ENCODE assay signal across 19 cellular contexts in genomic region chr12:56758728-56759269, GRCh38. TPM values are rescaled to one million over a fixed set of nuclear protein-coding genes. Genes with fewer than 3 reads are reported as not detected.
DNase-seq lines count a peak whose midpoint lies in the region; ATAC-seq, FAIRE-seq and TF ChIP-seq lines count a peak whose summit lies in the region.
"Had no signal": no experiment of that assay in that cellular context is flagged by ENCODE, and none has a peak within 500 bp of the region (broad histone marks: within the 10 kb centered on the region; RNA-seq: fewer than 3 reads in every experiment).

No MANE protein-coding gene starts in this region.

- H3K9me3 ChIP-seq in prostate gland = no peaks in the 10 kb centered on the region

- in situ Hi-C loops in Caki2 (cut with HindIII; ENCODE audit: low pct_unique_long_range_greater_than_20kb, low sequenced_read_pairs) = no loop called here

- no peaks in the 10 kb centered on the region for H3K4me1 ChIP-seq in prostate gland (replicated peaks)

- intact Hi-C loops in prostate gland (cut with DNase I) = loop anchor here (10.0 kb wide), 1 partner anchor 306 kb away; no protein-coding TSS in a partner anchor
- intact Hi-C loops in Right ventricle myocardium superior (cut with DNase I) = loop anchor here (10.0 kb wide), 2 partner anchors 306 to 356 kb away; partner anchors contain the start of gene STAT6

- no peaks in the 10 kb centered on the region for H3K27me3 ChIP-seq in prostate gland (replicated peaks; ENCODE audit: insufficient read depth)

- no peak for FAIRE-seq in GM12891 (lab: Jason Lieb, UNC)
- FAIRE-seq: G401.6 had no signal

- peak; percentile 12 for DNase-seq in Caki2 (ENCODE audit: low read depth)
- peak; percentile 42 for DNase-seq in fibroblast of villous mesenchyme (ENCODE audit: low read depth)
- no peak for DNase-seq in prostate gland (ENCODE audit: low spot score)
- DNase-seq in Right ventricle myocardium superior = no peak
- DNase-seq in GDM1 (lab: John Stamatoyannopoulos, UW) = no peak
- no peak for DNase-seq in GM12891 (ENCODE audit: insufficient read length, low spot score)
- DNase-seq: H9, KBM-7, MV-4-11, NCI-H1417, NCI-H187 treated with DMSO at 0.1 percent for 48 hours, NCI-H226, NCI-H524 treated with DMSO at 0.1 percent for 48 hours, PC-3, RPMI8226, SIG-M5 had no signal

- WGBS in prostate gland = 83% methylated on average over 3 of the region's 3 CpGs

- H3K4me3 ChIP-seq in fibroblast of villous mesenchyme (ENCODE audit: low read depth, low read length) = no peak overlapping the region
- H3K4me3 ChIP-seq in prostate gland = no peak overlapping the region

- H3K27ac ChIP-seq in VCaP (peak overlapping the region; percentile 99), prostate gland (peak overlapping the region; percentile 54 to 85)

- TF ChIP-seq CTCF in VCaP (conservative IDR thresholded peaks at IDR 0.05) = no peak
- no peak for TF ChIP-seq CTCF in fibroblast of villous mesenchyme (IDR thresholded peaks at IDR 0.05; ENCODE audit: insufficient read depth, low read depth, low read length)
- TF ChIP-seq CTCF in prostate gland (IDR thresholded peaks at IDR 0.05) = no peak

- ATAC-seq in Right ventricle myocardium superior (ENCODE audit: poor library complexity) = no peak
- ATAC-seq: PC-3, SK-N-SH treated with all-trans-retinoic acid at 6 μM for 48 hours had no signal

- no peaks in the 10 kb centered on the region for H3K36me3 ChIP-seq in prostate gland

- TF ChIP-seq POLR2A in prostate gland (IDR thresholded peaks at IDR 0.05) (no peak), GM12891 (IDR thresholded peaks at IDR 0.05; ENCODE audit: low read depth, low read length) (no peak)

TF ChIP-seq in GM12891, 5 proteins besides CTCF, POLR2A, EP300 and RAD21:
- TF ChIP-seq SPI1 (IDR thresholded peaks at IDR 0.05; ENCODE audit: low read depth, low read length) (no peak), TAF1 (IDR thresholded peaks at IDR 0.05; ENCODE audit: low read depth, low read length) (no peak), POLR2AphosphoS5 (IDR thresholded peaks at IDR 0.05; ENCODE audit: low read depth, low read length) (no peak), PAX5 (IDR thresholded peaks at IDR 0.05; ENCODE audit: insufficient read depth, low read length, severe bottlenecking) (no peak)

RNA-seq across cellular contexts. Expression of gene HSD17B6, which starts 4.3 kb away (rescaled TPM):
- total RNA-seq in Caki2 (2014; rRNA removed; shearing (Covaris generic); ENCODE audit: low replicate concordance) = 0.61 and 2.9 TPM in 2 replicates
- total RNA-seq in fibroblast of villous mesenchyme (3.5 and 4.2 TPM in 2 replicates), prostate gland (10 to 100 TPM; 25.4 to 36.4 TPM), Right ventricle myocardium superior (0.51 TPM)
- polyA plus RNA-seq in GM12891 (2012; ENCODE audit: low read depth, missing spikeins) = 0.47 TPM

RNA-seq across cellular contexts. Expression of gene PRIM1, which starts 6.7 kb away (rescaled TPM):
- 18.7 and 26.0 TPM in 2 replicates for total RNA-seq in Caki2 (2014; rRNA removed; shearing (Covaris generic); ENCODE audit: low replicate concordance)
- total RNA-seq in fibroblast of villous mesenchyme (6.4 and 10.8 TPM in 2 replicates), prostate gland (10 to 100 TPM in 1 of 2 donors, 1 to 10 TPM in 1; 9.0 to 14.5 TPM), Right ventricle myocardium superior (3.6 TPM)
- 27.6 TPM for polyA plus RNA-seq in GM12891 (2012; ENCODE audit: low read depth, missing spikeins)

RNA-seq across cellular contexts. Expression of gene NACA, which starts 33.7 kb away (rescaled TPM):
- total RNA-seq in Caki2 (2014; rRNA removed; shearing (Covaris generic); ENCODE audit: low replicate concordance) = 1,884 and 1,928 TPM in 2 replicates
- 656 and 670 TPM in 2 replicates for total RNA-seq in fibroblast of villous mesenchyme
- total RNA-seq in prostate gland = 1,000 to 10,000 TPM in 1 of 2 donors, 100 to 1,000 TPM in 1; 912 to 1,347 TPM
- 449 TPM for total RNA-seq in Right ventricle myocardium superior
- polyA plus RNA-seq in GM12891 (2012; ENCODE audit: low read depth, missing spikeins) = 2,973 TPM

Comparison
In these comparisons a context has a peak if more than half of its experiments do, and no peak if none do; other contexts are left out.
1. DNase-seq: peak in Caki2 (single experiment) and fibroblast of villous mesenchyme (single experiment); none in prostate gland (single experiment), Right ventricle myocardium superior (single experiment), GDM1 (single experiment) and GM12891 (single experiment).